8 cellular contexts compared by ENCODE assay signal in genomic region chr12:81668475-81668874, GRCh38.
DNase-seq lines count a peak whose midpoint lies in the region; ATAC-seq and TF ChIP-seq lines count a peak whose summit lies in the region.

No MANE protein-coding gene starts in this region.

- no peaks in the 10 kb centered on the region for H3K27me3 Mint-ChIP-seq in stimulated activated naive B cell treated with anti-CD40 and anti-IgM and Interleukin-4, amounts not matched to agents 10 μg/mL and 1 μg/mL and 100 μg/mL, for 72 hours

- no peak overlapping the region for H3K4me3 Mint-ChIP-seq in stimulated activated naive B cell treated with anti-CD40 and anti-IgM and Interleukin-4, amounts not matched to agents 10 μg/mL and 1 μg/mL and 100 μg/mL, for 72 hours

- no peak overlapping the region for H3K27ac Mint-ChIP-seq in stimulated activated naive B cell treated with anti-CD40 and anti-IgM and Interleukin-4, amounts not matched to agents 10 μg/mL and 1 μg/mL and 100 μg/mL, for 72 hours

- H3K4me3 ChIP-seq in astrocyte of the spinal cord (ENCODE audit: low read depth, low read length) = no peak overlapping the region

- in situ Hi-C loops in astrocyte of the spinal cord (cut with HindIII; ENCODE audit: low sequenced_read_pairs) = no loop called here

- H3K9me3 Mint-ChIP-seq in stimulated activated naive B cell treated with anti-CD40 and anti-IgM and Interleukin-4, amounts not matched to agents 10 μg/mL and 1 μg/mL and 100 μg/mL, for 72 hours = peaks cover 0 to 2% of the 10 kb centered on the region in 2 donors

- DNase-seq in COLO829 (ENCODE audit: low spot score) = peak; percentile 93
- DNase-seq in astrocyte of the spinal cord (ENCODE audit: low read depth, low spot score) = peak; percentile 96
- DNase-seq in stimulated activated naive B cell treated with anti-CD40 and anti-IgM and Interleukin-4, amounts not matched to agents 10 μg/mL and 1 μg/mL and 100 μg/mL, for 72 hours = no peak
- DNase-seq in NCI-H187 (lab: John Stamatoyannopoulos, UW) = no peak
- no peak for DNase-seq in NCI-H345 (lab: John Stamatoyannopoulos, UW)
- DNase-seq in NCI-H82 treated with DMSO at 0.1 percent for 48 hours (lab: John Stamatoyannopoulos, UW; ENCODE audit: unreplicated experiment) = no peak

- H3K4me1 Mint-ChIP-seq in stimulated activated naive B cell treated with anti-CD40 and anti-IgM and Interleukin-4, amounts not matched to agents 10 μg/mL and 1 μg/mL and 100 μg/mL, for 72 hours = no peaks in the 10 kb centered on the region

- peak; percentile 67 for ATAC-seq in GM19468 (IDR thresholded peaks at IDR 0.05; ENCODE audit: extremely low read depth, unreplicated experiment)
- ATAC-seq in HG03521 (IDR thresholded peaks at IDR 0.05; ENCODE audit: unreplicated experiment) = peak; percentile 71
- ATAC-seq in stimulated activated naive B cell treated with anti-CD40 and anti-IgM and Interleukin-4, amounts not matched to agents 10 μg/mL and 1 μg/mL and 100 μg/mL, for 72 hours (replicated peaks) = peak; percentile 55 to 78

- no peaks in the 10 kb centered on the region for H3K36me3 Mint-ChIP-seq in stimulated activated naive B cell treated with anti-CD40 and anti-IgM and Interleukin-4, amounts not matched to agents 10 μg/mL and 1 μg/mL and 100 μg/mL, for 72 hours

- TF ChIP-seq CTCF in astrocyte of the spinal cord (IDR thresholded peaks at IDR 0.05; ENCODE audit: low read depth, low read length) = no peak

Comparison
In these comparisons a context has a peak if more than half of its experiments do, and no peak if none do; other contexts are left out.
1. DNase-seq: peak in COLO829 (single experiment) and astrocyte of the spinal cord (single experiment); none in stimulated activated naive B cell treated with anti-CD40 and anti-IgM and Interleukin-4, amounts not matched to agents 10 μg/mL and 1 μg/mL and 100 μg/mL, for 72 hours (single experiment), NCI-H187 (0 of 2), NCI-H345 (single experiment) and NCI-H82 treated with DMSO at 0.1 percent for 48 hours (single experiment).
2. Peak in every context shown above with its lines, with median percentiles within 50 percentile points of each other: ATAC-seq.